ENCODE assay signal across 8 cellular contexts in genomic region chr2:200962821-200963128, GRCh38. TPM values are rescaled to one million over a fixed set of nuclear protein-coding genes. Genes with fewer than 3 reads are reported as not detected.
DNase-seq lines count a peak whose midpoint lies in the region; ATAC-seq and TF ChIP-seq lines count a peak whose summit lies in the region.

No MANE protein-coding gene starts in this region.

- intact Hi-C loops in prostate gland (cut with DNase I) = loop anchor here (2.0 to 10.0 kb wide), 2 partner anchors 108 to 192 kb away; partner anchors contain the start of gene HYCC2

- ATAC-seq in HG02763 (IDR thresholded peaks at IDR 0.05; ENCODE audit: unreplicated experiment) (peak; percentile 11), SK-N-SH treated with all-trans-retinoic acid at 6 μM for 48 hours (peak; percentile 17)

- TF ChIP-seq CTCF in fibroblast of villous mesenchyme (IDR thresholded peaks at IDR 0.05; ENCODE audit: insufficient read depth, low read depth, low read length) (no peak), prostate gland (IDR thresholded peaks at IDR 0.05) (no peak)

- H3K27me3 ChIP-seq in prostate gland (replicated peaks; ENCODE audit: insufficient read depth) = no peaks in the 10 kb centered on the region

- peak overlapping the region; percentile 80 to 85 for H3K27ac ChIP-seq in prostate gland

- no peaks in the 10 kb centered on the region for H3K9me3 ChIP-seq in prostate gland

- H3K36me3 ChIP-seq in prostate gland = no peaks in the 10 kb centered on the region

- WGBS in prostate gland = under 1% methylated on average over 6 of the region's 6 CpGs

- peak overlapping the region; percentile 96 for H3K4me3 ChIP-seq in fibroblast of villous mesenchyme (ENCODE audit: low read depth, low read length)
- peak overlapping the region; percentile 77 to 89 for H3K4me3 ChIP-seq in prostate gland

- DNase-seq in NCI-H1694 treated with DMSO at 0.1 percent for 48 hours (lab: John Stamatoyannopoulos, UW) = peak; percentile 28
- DNase-seq in NCI-H1694 (lab: John Stamatoyannopoulos, UW) = no peak
- no peak for DNase-seq in fibroblast of villous mesenchyme (ENCODE audit: low read depth)
- no peak for DNase-seq in prostate gland (ENCODE audit: low spot score)
- no peak for DNase-seq in iPS-NIHi11 (ENCODE audit: low spot score)
- DNase-seq in central memory CD4-positive, alpha-beta T cell = no peak

- no peaks in the 10 kb centered on the region for H3K4me1 ChIP-seq in prostate gland (replicated peaks)

- no peak for TF ChIP-seq POLR2A in prostate gland (IDR thresholded peaks at IDR 0.05)

TF ChIP-seq in SK-N-SH treated with all-trans-retinoic acid at 6 μM for 48 hours, 23 proteins besides CTCF, POLR2A, EP300 and RAD21:
- no peak for TF ChIP-seq ZNF8 (CRISPR knock-in tag; IDR thresholded peaks at IDR 0.05)
- no peak for TF ChIP-seq ZNF565 (CRISPR knock-in tag; conservative IDR thresholded peaks at IDR 0.05; ENCODE audit: low read depth)
- no peak for TF ChIP-seq GLIS3 (CRISPR knock-in tag; IDR thresholded peaks at IDR 0.05)
- no peak for TF ChIP-seq ZFP30 (CRISPR knock-in tag; IDR thresholded peaks at IDR 0.05)
- TF ChIP-seq TSHZ2 (CRISPR knock-in tag; IDR thresholded peaks at IDR 0.05) = no peak
- TF ChIP-seq SNAI2 (CRISPR knock-in tag; IDR thresholded peaks at IDR 0.05) = no peak
- TF ChIP-seq PATZ1 (CRISPR knock-in tag; IDR thresholded peaks at IDR 0.05; ENCODE audit: borderline replicate concordance) = no peak
- TF ChIP-seq CSDC2 (CRISPR knock-in tag; IDR thresholded peaks at IDR 0.05) = no peak
- no peak for TF ChIP-seq BACH2 (CRISPR knock-in tag; IDR thresholded peaks at IDR 0.05; ENCODE audit: borderline replicate concordance)
- TF ChIP-seq TCF4 (CRISPR knock-in tag; IDR thresholded peaks at IDR 0.05; ENCODE audit: borderline replicate concordance) = no peak
- no peak for TF ChIP-seq PPARA (CRISPR knock-in tag; IDR thresholded peaks at IDR 0.05; ENCODE audit: borderline replicate concordance)
- no peak for TF ChIP-seq ESRRG (CRISPR knock-in tag; IDR thresholded peaks at IDR 0.05)
- TF ChIP-seq POU6F1 (CRISPR knock-in tag; IDR thresholded peaks at IDR 0.05; ENCODE audit: borderline replicate concordance, low read depth) = no peak
- TF ChIP-seq OSR1 (CRISPR knock-in tag; IDR thresholded peaks at IDR 0.05) = no peak

RNA-seq across cellular contexts. Expression of gene ORC2, which starts 0.7 kb away (rescaled TPM):
- total RNA-seq in fibroblast of villous mesenchyme (10.0 and 22.5 TPM in 2 replicates), prostate gland (10 to 100 TPM; 21.9 to 32.1 TPM)
